ENCODE assay signal across 13 cellular contexts in genomic region chr15:75275617-75276016, GRCh38. TPM values are rescaled to one million over a fixed set of nuclear protein-coding genes. Genes with fewer than 3 reads are reported as not detected.
A peak's percentile ranks its signal among the peaks of the same experiment; 100 is the strongest.
DNase-seq lines count a peak whose midpoint lies in the region; ATAC-seq and TF ChIP-seq lines count a peak whose summit lies in the region.
"Not testable (repeated sequence)": the region's sequence is repeated elsewhere in the genome, so short reads cannot be mapped to it uniquely, and the experiment has no call there.
"Had no signal": no experiment of that assay in that cellular context is flagged by ENCODE, and none has a peak within 500 bp of the region (broad histone marks: within the 10 kb centered on the region; RNA-seq: fewer than 3 reads in every experiment).

No MANE protein-coding gene starts in this region.

- H4K20me1 ChIP-seq in Karpas-422 (ENCODE audit: insufficient read depth, low read depth, low read length); SK-N-SH (ENCODE audit: insufficient read depth); mammary epithelial cell (ENCODE audit: insufficient read depth, low read length): not testable (repeated sequence)

- not testable (repeated sequence) for H3K4me3 ChIP-seq in Karpas-422 (ENCODE audit: low read length); SK-N-SH (ENCODE audit: low read depth in 2 of 2, low read length in 1 of 2); mammary epithelial cell (replicated peaks in 1 of 3; ENCODE audit: insufficient read depth in 1 of 3, low read depth in 2 of 3, low read length in 3 of 3); right cardiac atrium (ENCODE audit: low read length); lower lobe of right lung

- H3F3A ChIP-seq in SK-N-SH (replicated peaks; ENCODE audit: insufficient read depth), result not testable (repeated sequence)

- ATAC-seq in right cardiac atrium, result peak; percentile 44 to 45
- ATAC-seq in lower lobe of right lung, result peak in 1 of 2 donors; percentile 68

- H3K4me1 Mint-ChIP-seq in progenitor cell of endocrine pancreas (ENCODE audit: low read depth), result not testable (repeated sequence)

- in situ Hi-C loops in mammary epithelial cell (cut with MboI; ENCODE audit: low sequenced_read_pairs in 2 of 2), result not testable (repeated sequence)

- not testable (repeated sequence) for H3K9me3 Mint-ChIP-seq in progenitor cell of endocrine pancreas (ENCODE audit: low read depth)

- dilution Hi-C loops in mammary epithelial cell (cut with HindIII; ENCODE audit: low sequenced_read_pairs), result not testable (repeated sequence)

- not testable (repeated sequence) for H3K27me3 Mint-ChIP-seq in progenitor cell of endocrine pancreas

- POLR2A ChIA-PET in SK-N-SH (lab: Yijun Ruan, JAX), result not testable (repeated sequence)

- not testable (repeated sequence) for H3K79me2 ChIP-seq in Karpas-422 (ENCODE audit: low read length); SK-N-SH (ENCODE audit: insufficient read depth); mammary epithelial cell (ENCODE audit: insufficient read depth, low read length)

- H3K9me2 ChIP-seq in Karpas-422 (replicated peaks; ENCODE audit: insufficient read depth, low read length); SK-N-SH: not testable (repeated sequence)

- not testable (repeated sequence) for TF ChIP-seq RAD21 in SK-N-SH (IDR thresholded peaks at IDR 0.05; ENCODE audit: low read length)

- H3K9me3 ChIP-seq in Karpas-422 (ENCODE audit: low read length); SK-N-SH; mammary epithelial cell (replicated peaks; ENCODE audit: insufficient read depth, low read length); right cardiac atrium (ENCODE audit: control insufficient read depth, low read length); lower lobe of right lung: not testable (repeated sequence)

- intact Hi-C loops in mammary epithelial cell (cut with micrococcal nuclease); right cardiac atrium (cut with DNase I); lower lobe of right lung (cut with DNase I): not testable (repeated sequence)

- H3K4me3 Mint-ChIP-seq in progenitor cell of endocrine pancreas (ENCODE audit: low read depth), result not testable (repeated sequence)

- H3K27me3 ChIP-seq in Karpas-422 (ENCODE audit: low read length); SK-N-SH (ENCODE audit: insufficient read depth); mammary epithelial cell (ENCODE audit: insufficient read depth, low read length); right cardiac atrium (ENCODE audit: control insufficient read depth, insufficient read depth); lower lobe of right lung (ENCODE audit: low read depth): not testable (repeated sequence)

- 33% methylated on average over 3 of the region's 3 CpGs for WGBS in SK-N-SH (ENCODE audit: low lambda C conversion rate)
- WGBS in mammary epithelial cell (ENCODE audit: low coverage, missing lambda C conversion rate), result 56% methylated on average over 3 of the region's 3 CpGs
- 73% methylated on average over 3 of the region's 3 CpGs for WGBS in right cardiac atrium

- H3K4me1 ChIP-seq in Karpas-422 (ENCODE audit: low read length); SK-N-SH (ENCODE audit: control insufficient read depth in 1 of 2, insufficient read depth in 2 of 2, low read depth in 1 of 2, low read length in 1 of 2); mammary epithelial cell (ENCODE audit: insufficient read depth, low read length); right cardiac atrium (ENCODE audit: control insufficient read depth, insufficient read depth, low read length); lower lobe of right lung: not testable (repeated sequence)

- H2AFZ ChIP-seq in Karpas-422 (ENCODE audit: low read length); SK-N-SH (ENCODE audit: low read depth); mammary epithelial cell (ENCODE audit: low read depth, low read length): not testable (repeated sequence)

- H3K9ac ChIP-seq in Karpas-422 (ENCODE audit: low read length); SK-N-SH; mammary epithelial cell (ENCODE audit: insufficient read depth, low read length): not testable (repeated sequence)

- not testable (repeated sequence) for H3K36me3 Mint-ChIP-seq in progenitor cell of endocrine pancreas (ENCODE audit: insufficient read depth)

- H3K27ac ChIP-seq in Karpas-422 (ENCODE audit: low read length); SK-N-SH (ENCODE audit: low read depth in 2 of 2, low read length in 1 of 2); mammary epithelial cell (ENCODE audit: insufficient read depth, low read depth, low read length); right cardiac atrium (ENCODE audit: low read length); lower lobe of right lung: not testable (repeated sequence)

- BruUV-seq in mammary epithelial cell (replicated peaks; lab: Mats Ljungman, UMichigan), result not testable (repeated sequence)

- CTCF ChIA-PET in SK-N-SH (lab: Yijun Ruan, JAX); mammary epithelial cell (lab: Charles Lee; ENCODE audit: low non-redundant PET): not testable (repeated sequence)

- not testable (repeated sequence) for TF ChIP-seq EP300 in SK-N-SH (IDR thresholded peaks at IDR 0.05; ENCODE audit: borderline replicate concordance in 1 of 2, low read depth in 1 of 2, low read length in 1 of 2)

- H3K36me3 ChIP-seq in Karpas-422 (ENCODE audit: insufficient read depth, low read length); SK-N-SH (replicated peaks in 1 of 2; ENCODE audit: control insufficient read depth in 1 of 2, insufficient read depth in 2 of 2, low read length in 1 of 2); mammary epithelial cell (ENCODE audit: insufficient read depth, low read length); lower lobe of right lung: not testable (repeated sequence)

- DNase-seq in Karpas-422, result peak; percentile 35
- DNase-seq in SK-N-SH, result peak; percentile 1
- DNase-seq in mammary epithelial cell, result peak; percentile 0
- peak; percentile 6 for DNase-seq in fibroblast of gingiva (ENCODE audit: low read depth)
- peak in 1 of 3 donors; percentile 14 for DNase-seq in right cardiac atrium
- peak; percentile 41 for DNase-seq in lower lobe of right lung
- DNase-seq in progenitor cell of endocrine pancreas (ENCODE audit: low spot score, unreplicated experiment), result peak; percentile 9

- H3K27ac Mint-ChIP-seq in progenitor cell of endocrine pancreas, result not testable (repeated sequence)

- TF ChIP-seq CTCF in SK-N-SH (IDR thresholded peaks at IDR 0.05); mammary epithelial cell (conservative IDR thresholded peaks at IDR 0.05 in 1 of 2, IDR thresholded peaks at IDR 0.05 in 1 of 2; ENCODE audit: extremely low read depth in 1 of 2, insufficient read depth in 1 of 2, low read depth in 1 of 2, low read length in 2 of 2); lower lobe of right lung (IDR thresholded peaks at IDR 0.05); progenitor cell of endocrine pancreas (IDR thresholded peaks at IDR 0.05; ENCODE audit: unreplicated experiment): not testable (repeated sequence)

- not testable (repeated sequence) for H3K4me2 ChIP-seq in Karpas-422 (ENCODE audit: low read depth, low read length, poor library complexity, severe bottlenecking); SK-N-SH; mammary epithelial cell (ENCODE audit: insufficient read depth, low read depth, low read length)

RNA-seq across cellular contexts. Expression of gene GOLGA6D, which starts 7.0 kb away (rescaled TPM):
- not detected in 2 replicates for total RNA-seq in Karpas-422 (2014; rRNA removed; shearing (Covaris generic); ENCODE audit: low replicate concordance)
- polyA plus RNA-seq in SK-N-SH (2012; rRNA removed) (0.02 TPM in 1 of 2 replicates, not detected in the other), mammary epithelial cell (not detected), right cardiac atrium (not detected)
- polyA plus RNA-seq in SK-N-SH (2012; cell fraction: cytosol; rRNA removed), result not detected in 2 replicates
- 0.01 TPM in 1 of 2 replicates, not detected in the other for polyA plus RNA-seq in SK-N-SH (2012; cell fraction: nucleus; rRNA removed)
- total RNA-seq in mammary epithelial cell (not detected), right cardiac atrium (not detected), lower lobe of right lung (not detected), progenitor cell of endocrine pancreas (0.13 TPM in 1 of 2 replicates, not detected in the other)
- not detected for polyA minus RNA-seq in mammary epithelial cell
- total RNA-seq: Caco-2; CD4-positive, alpha-beta memory T cell; GM12878; HFFc6; LHCN-M2; NCI-H460 had no signal
- polyA plus RNA-seq: CD4-positive, alpha-beta memory T cell; GM12878 had no signal

RNA-seq across cellular contexts. Expression of gene GOLGA6C, which starts 17.5 kb away (rescaled TPM):
- total RNA-seq in Karpas-422 (2014; rRNA removed; shearing (Covaris generic); ENCODE audit: low replicate concordance), result not detected in 2 replicates
- polyA plus RNA-seq in SK-N-SH (2012; rRNA removed) (not detected in 2 replicates), mammary epithelial cell (not detected), right cardiac atrium (not detected)
- not detected in 2 replicates for polyA plus RNA-seq in SK-N-SH (2012; cell fraction: cytosol; rRNA removed)
- not detected in 2 replicates for polyA plus RNA-seq in SK-N-SH (2012; cell fraction: nucleus; rRNA removed)
- total RNA-seq in mammary epithelial cell (not detected), right cardiac atrium (not detected), lower lobe of right lung (not detected), progenitor cell of endocrine pancreas (not detected in 2 replicates)
- not detected for polyA minus RNA-seq in mammary epithelial cell
- total RNA-seq: Caco-2; CD4-positive, alpha-beta memory T cell; GM12878; HFFc6; LHCN-M2; NCI-H460 had no signal
- polyA plus RNA-seq: CD4-positive, alpha-beta memory T cell; GM12878 had no signal
